Comparison of ENCODE assay signal across 8 cellular contexts in genomic region chr7:101244385-101245146, GRCh38. TPM values are rescaled to one million over a fixed set of nuclear protein-coding genes. Genes with fewer than 3 reads are reported as not detected.
DNase-seq lines count a peak whose midpoint lies in the region; ATAC-seq and TF ChIP-seq lines count a peak whose summit lies in the region.

Gene FIS1 (minus strand): TSS chr7:101245081. CDS start chr7:101245004, 77 bp downstream.

- ATAC-seq in HG03442 (IDR thresholded peaks at IDR 0.05; ENCODE audit: unreplicated experiment) = peak; percentile 90
- ATAC-seq in left colon = peak; percentile 93

- POLR2A ChIA-PET in BJ (lab: Charles Lee) = no interaction called here

- H3K4me3 ChIP-seq in BJ (ENCODE audit: low read depth, low read length) = peak within 1 kb of the TSS; percentile 60

- peak; percentile 92 for TF ChIP-seq CTCF in BJ (IDR thresholded peaks at IDR 0.05; ENCODE audit: insufficient read depth, low read depth, low read length)

- H3K27me3 ChIP-seq in BJ (ENCODE audit: control insufficient read depth, insufficient read depth, low read length) = no peaks in the 10 kb centered on the region

- DNase-seq in BJ (ENCODE audit: low read depth) (peak; percentile 47), GM19238 (ENCODE audit: insufficient read length, low spot score) (peak; percentile 89), NCI-H524 (lab: John Stamatoyannopoulos, UW) (peak; percentile 78 to 84), left colon (peak; percentile 93 to 97)
- DNase-seq in activated CD4-positive, alpha-beta T cell treated with anti-CD3 and anti-CD28 coated beads for 4 hours = peak; percentile 91 to 94
- peak; percentile 92 for DNase-seq in stimulated activated CD4-positive, alpha-beta T cell treated with anti-CD3 and anti-CD28 coated beads, Interleukin-1b, Interleukin-23, amount 100 ng/mL, for 48 hours

- CTCF ChIA-PET in BJ (lab: Yijun Ruan, JAX) = interaction anchor here (0.7 to 2.4 kb wide), 26 partner anchors 9 to 349 kb away, joined by 3 to 22 read pairs (median 4); partner anchors contain the start of genes ACHE, PLOD3 and ZNHIT1

- intact Hi-C loops in left colon (cut with DNase I, micrococcal nuclease) = no loop called here

- H3K36me3 ChIP-seq in BJ (ENCODE audit: control insufficient read depth, insufficient read depth, low read length) = peaks cover 18% of the 10 kb centered on the region

- H3K27ac ChIP-seq in cingulate gyrus (ENCODE audit: low read depth, low read length) = peak within 1 kb of the TSS; percentile 100

RNA-seq across cellular contexts. Expression of gene FIS1, which starts in this region (rescaled TPM):
- 276 and 329 TPM in 2 replicates for polyA plus RNA-seq in BJ (2011; rRNA removed)
- polyA minus RNA-seq in BJ (2011; rRNA and poly(A)+ RNA removed) = 28.7 and 62.5 TPM in 2 replicates
- total RNA-seq in left colon = 100 to 1,000 TPM; 150 to 156 TPM

Comparison
In these comparisons a context has a peak if more than half of its experiments do, and no peak if none do; other contexts are left out.
1. Peak in every context shown above with its lines: DNase-seq, ATAC-seq, H3K4me3 ChIP-seq and H3K27ac ChIP-seq.